ENCODE assay signal across 9 cellular contexts in the genomic region with DNA sequence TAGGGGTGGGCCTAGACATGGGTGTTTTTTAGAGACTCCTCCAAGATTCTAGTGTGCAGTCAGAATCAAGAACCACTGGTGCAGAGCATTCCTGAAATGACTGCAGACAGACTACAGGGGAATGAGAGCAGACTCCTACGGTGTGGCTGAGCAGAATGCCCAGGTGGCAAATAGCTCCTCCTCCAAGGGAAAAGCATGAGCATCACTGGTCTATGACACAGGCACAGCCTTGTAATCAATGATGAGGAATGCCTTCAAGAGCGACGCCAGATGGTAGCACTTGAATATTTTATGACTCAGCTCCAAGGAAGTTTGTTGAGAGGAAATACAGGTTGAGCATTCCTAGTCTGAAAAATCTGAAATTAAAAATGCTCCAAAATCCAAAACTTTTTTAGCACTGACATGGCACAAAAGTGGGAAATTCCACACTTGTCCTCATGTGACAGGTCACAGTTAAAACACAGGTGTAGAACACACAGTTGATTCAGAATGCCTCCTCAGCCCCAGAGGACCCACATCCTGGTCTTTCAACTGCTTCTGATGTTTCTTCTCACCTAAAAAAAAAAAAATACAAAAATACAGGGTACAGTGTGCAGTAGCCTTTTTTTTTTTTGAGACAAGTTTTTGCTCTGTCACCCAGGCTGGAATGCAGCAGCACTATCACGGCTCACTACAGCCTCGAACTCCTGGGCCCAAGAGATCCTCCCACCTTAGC. TPM values are rescaled to one million over a fixed set of nuclear protein-coding genes. Genes with fewer than 3 reads are reported as not detected.
DNase-seq lines count a peak whose midpoint lies in the region; ATAC-seq and TF ChIP-seq lines count a peak whose summit lies in the region.
"Had no signal": no experiment of that assay in that cellular context is flagged by ENCODE, and none has a peak within 500 bp of the region (broad histone marks: within the 10 kb centered on the region; RNA-seq: fewer than 3 reads in every experiment).

No MANE protein-coding gene starts in this region.

- H3K27me3 ChIP-seq in WERI-Rb-1 (ENCODE audit: insufficient read depth, low read depth, severe bottlenecking) = no peaks in the 10 kb centered on the region

- H3K9me3 ChIP-seq in WERI-Rb-1 (ENCODE audit: severe bottlenecking) = no peaks in the 10 kb centered on the region

- ATAC-seq in HG03139 (IDR thresholded peaks at IDR 0.05; ENCODE audit: unreplicated experiment) (peak; percentile 46), HG02840 (IDR thresholded peaks at IDR 0.05; ENCODE audit: low FRiP score, unreplicated experiment) (no peak)

- peak; percentile 11 to 68 (median 62) for DNase-seq in NCI-H1417 (lab: John Stamatoyannopoulos, UW)
- no peak for DNase-seq in NCI-H1417 treated with DMSO at 0.1 percent for 48 hours (lab: John Stamatoyannopoulos, UW)
- DNase-seq in amniotic epithelial cell (ENCODE audit: low read depth) = peak; percentile 64
- DNase-seq in myocyte (ENCODE audit: low read depth) = peak; percentile 66
- DNase-seq in stimulated activated CD4-positive, alpha-beta T cell treated with anti-CD3 and anti-CD28 coated beads, Interleukin-1b, Interleukin-23, amount 100 ng/mL, for 48 hours = no peak
- DNase-seq in WERI-Rb-1 = no peak

- no peak for TF ChIP-seq CTCF in WERI-Rb-1 (IDR thresholded peaks at IDR 0.05; ENCODE audit: low read depth, low read length)

- H3K4me3 ChIP-seq in WERI-Rb-1 (ENCODE audit: low read depth, low read length) = no peak overlapping the region

- H3K36me3 ChIP-seq in WERI-Rb-1 = no peaks in the 10 kb centered on the region

- no peak overlapping the region for H3K27ac ChIP-seq in WERI-Rb-1
- H3K27ac ChIP-seq: 22Rv1 had no signal

RNA-seq across cellular contexts. Expression of gene FAM8A1, which starts 10.5 kb away (rescaled TPM):
- 25.7 and 28.1 TPM in 2 replicates for total RNA-seq in myocyte
- 15.6 TPM for polyA plus RNA-seq in myocyte (2012)

Comparison
In these comparisons a context has a peak if more than half of its experiments do, and no peak if none do; other contexts are left out.
1. DNase-seq: peak in NCI-H1417 (3 of 3), amniotic epithelial cell (single experiment) and myocyte (single experiment); none in NCI-H1417 treated with DMSO at 0.1 percent for 48 hours (single experiment), stimulated activated CD4-positive, alpha-beta T cell treated with anti-CD3 and anti-CD28 coated beads, Interleukin-1b, Interleukin-23, amount 100 ng/mL, for 48 hours (single experiment) and WERI-Rb-1 (single experiment).